Comparison of ENCODE assay signal across 24 cellular contexts in the genomic region with DNA sequence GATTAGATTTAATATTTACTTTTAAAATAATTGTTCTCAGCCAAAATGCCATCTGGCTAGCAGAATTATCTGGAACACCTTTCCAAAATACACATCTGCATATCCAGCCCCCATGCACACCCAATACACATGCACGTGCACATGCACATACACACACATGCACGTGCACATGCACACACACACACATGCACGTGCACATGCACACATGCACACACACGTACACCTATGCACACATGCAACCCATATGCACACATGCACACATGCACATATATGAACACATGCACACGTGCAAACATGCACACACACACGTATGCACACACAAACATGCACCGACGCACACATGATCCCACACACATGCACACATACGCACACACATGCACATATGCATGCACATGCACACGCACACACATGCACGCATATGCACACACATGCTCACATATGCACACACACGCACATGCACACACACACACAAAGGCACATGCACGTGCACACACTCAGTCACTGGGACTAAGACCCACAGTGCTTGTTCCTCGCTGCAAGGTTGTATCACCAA. TPM values are rescaled to one million over a fixed set of nuclear protein-coding genes. Genes with fewer than 3 reads are reported as not detected.
DNase-seq lines count a peak whose midpoint lies in the region; ATAC-seq, FAIRE-seq and TF ChIP-seq lines count a peak whose summit lies in the region.
"Had no signal": no experiment of that assay in that cellular context is flagged by ENCODE, and none has a peak within 500 bp of the region (broad histone marks: within the 10 kb centered on the region; RNA-seq: fewer than 3 reads in every experiment).

No MANE protein-coding gene starts in this region.

- no peaks in the 10 kb centered on the region for H3K9me3 Mint-ChIP-seq in activated CD8-positive, alpha-beta memory T cell treated with anti-CD3 and anti-CD28 coated beads, Interleukin-2, amount 10 ng/mL, durations not matched to agents 7 days and 5 days (ENCODE audit: low read depth)
- peaks cover 6% of the 10 kb centered on the region for H3K9me3 Mint-ChIP-seq in type B pancreatic cell
- H3K9me3 Mint-ChIP-seq: CD8-positive, alpha-beta memory T cell had no signal

- no peak overlapping the region for H3K18ac ChIP-seq in mesenchymal stem cell (ENCODE audit: low read depth in 1 of 2, low read length in 2 of 2)

- no peaks in the 10 kb centered on the region for H3K79me1 ChIP-seq in mesenchymal stem cell (replicated peaks; ENCODE audit: low read length, poor library complexity, severe bottlenecking)

- H2AFZ ChIP-seq in mesenchymal stem cell (ENCODE audit: low read depth, low read length), result no peak overlapping the region
- no peak overlapping the region for H2AFZ ChIP-seq in mammary epithelial cell (ENCODE audit: low read depth, low read length)

- in situ Hi-C loops in mammary epithelial cell (cut with MboI; ENCODE audit: low sequenced_read_pairs in 2 of 2), result no loop called here

- peak; percentile 33 for DNase-seq in activated CD8-positive, alpha-beta memory T cell treated with anti-CD3 and anti-CD28 coated beads, Interleukin-2, amount 10 ng/mL, durations not matched to agents 7 days and 5 days
- DNase-seq in activated CD8-positive, alpha-beta memory T cell treated with anti-CD3 and anti-CD28 coated beads, Interleukin-2, amount 50 U/mL, for 4 hours, result no peak
- no peak for DNase-seq in bronchial epithelial cell (ENCODE audit: low read depth)
- DNase-seq in mesenchymal stem cell, result no peak
- DNase-seq in urothelium cell line (ENCODE audit: low spot score), result no peak
- DNase-seq in mammary epithelial cell, result no peak
- no peak for DNase-seq in putamen (ENCODE audit: low spot score)
- no peak for DNase-seq in type B pancreatic cell (ENCODE audit: extremely low spot score, unreplicated experiment)
- DNase-seq: ACHN; Calu3; CD8-positive, alpha-beta memory T cell; Karpas-422; MV-4-11; NCI-H1105 treated with DMSO at 0.1 percent for 48 hours; NCI-H1694 treated with DMSO at 0.1 percent for 48 hours; NCI-H2081 treated with DMSO at 0.1 percent for 48 hours; NCI-H446 treated with DMSO at 0.1 percent for 48 hours; NCI-H526 treated with DMSO at 0.1 percent for 48 hours; OCI-M1 had no signal

- H2AK5ac ChIP-seq in mesenchymal stem cell (ENCODE audit: low read length, severe bottlenecking), result no peak overlapping the region

- no peak overlapping the region for H2BK15ac ChIP-seq in mesenchymal stem cell (ENCODE audit: low read depth, poor library complexity, severe bottlenecking)

- no peak overlapping the region for H3K4me2 ChIP-seq in mesenchymal stem cell (ENCODE audit: low read length, poor library complexity, severe bottlenecking)
- H3K4me2 ChIP-seq in mammary epithelial cell (ENCODE audit: insufficient read depth, low read depth, low read length), result no peak overlapping the region
- H3K4me2 ChIP-seq: BLaER1 had no signal

- H2BK120ac ChIP-seq in mesenchymal stem cell (ENCODE audit: low read depth, low read length), result no peak overlapping the region

- H3K4me1 Mint-ChIP-seq in activated CD8-positive, alpha-beta memory T cell treated with anti-CD3 and anti-CD28 coated beads, Interleukin-2, amount 10 ng/mL, durations not matched to agents 7 days and 5 days, result no peaks in the 10 kb centered on the region
- no peaks in the 10 kb centered on the region for H3K4me1 Mint-ChIP-seq in type B pancreatic cell (ENCODE audit: unreplicated experiment)
- H3K4me1 Mint-ChIP-seq: CD8-positive, alpha-beta memory T cell; IgD-negative memory B cell had no signal

- H3K9me3 ChIP-seq in mesenchymal stem cell (ENCODE audit: control insufficient read depth, low read length) (no peaks in the 10 kb centered on the region), mammary epithelial cell (replicated peaks; ENCODE audit: insufficient read depth, low read length) (no peaks in the 10 kb centered on the region)
- H3K9me3 ChIP-seq: BLaER1 had no signal

- no peak overlapping the region for H3K27ac Mint-ChIP-seq in activated CD8-positive, alpha-beta memory T cell treated with anti-CD3 and anti-CD28 coated beads, Interleukin-2, amount 10 ng/mL, durations not matched to agents 7 days and 5 days
- no peak overlapping the region for H3K27ac Mint-ChIP-seq in type B pancreatic cell
- H3K27ac Mint-ChIP-seq: CD8-positive, alpha-beta memory T cell; IgD-negative memory B cell had no signal

- H3K27me3 ChIP-seq in bronchial epithelial cell (ENCODE audit: control insufficient read depth, insufficient read depth, low read length) (no peaks in the 10 kb centered on the region), mesenchymal stem cell (ENCODE audit: control insufficient read depth in 1 of 2, insufficient read depth in 1 of 2, low read length in 2 of 2) (no peaks in the 10 kb centered on the region), mammary epithelial cell (ENCODE audit: insufficient read depth, low read length) (no peaks in the 10 kb centered on the region)
- H3K27me3 ChIP-seq: BLaER1 had no signal

- peak overlapping the region in 1 of 2 experiments; percentile 39 for H3K14ac ChIP-seq in mesenchymal stem cell (ENCODE audit: low read length in 2 of 2)

- no peak overlapping the region for H4K8ac ChIP-seq in mesenchymal stem cell (ENCODE audit: low read length)

- H2BK5ac ChIP-seq in mesenchymal stem cell (ENCODE audit: low read depth, low read length, poor library complexity, severe bottlenecking), result no peak overlapping the region

- H3K4me3 ChIP-seq in bronchial epithelial cell (ENCODE audit: low read depth, low read length) (no peak overlapping the region), mesenchymal stem cell (ENCODE audit: insufficient read depth in 1 of 2, low read depth in 1 of 2, low read length in 2 of 2) (no peak overlapping the region), mammary epithelial cell (replicated peaks in 1 of 3; ENCODE audit: insufficient read depth in 1 of 3, low read depth in 2 of 3, low read length in 3 of 3) (no peak overlapping the region)
- H3K4me3 ChIP-seq: BLaER1 had no signal

- H3K4me1 ChIP-seq in mesenchymal stem cell (ENCODE audit: control insufficient read depth, insufficient read depth, low read depth, low read length) (no peaks in the 10 kb centered on the region), mammary epithelial cell (ENCODE audit: insufficient read depth, low read length) (peaks cover 30% of the 10 kb centered on the region)
- H3K4me1 ChIP-seq: BLaER1 had no signal

- FAIRE-seq in bronchial epithelial cell (lab: Jason Lieb, UNC), result peak; percentile 40
- peak; percentile 99 for FAIRE-seq in urothelium cell line (lab: Jason Lieb, UNC)
- FAIRE-seq: RCC 7860 had no signal

- dilution Hi-C loops in mammary epithelial cell (cut with HindIII; ENCODE audit: low sequenced_read_pairs), result no loop called here

- no peak overlapping the region for H3K23ac ChIP-seq in mesenchymal stem cell (ENCODE audit: low read length in 2 of 2)

- no peak overlapping the region for H3K9ac ChIP-seq in mesenchymal stem cell (ENCODE audit: low read length)
- no peak overlapping the region for H3K9ac ChIP-seq in mammary epithelial cell (ENCODE audit: insufficient read depth, low read length)
- H3K9ac ChIP-seq: BLaER1 had no signal

- intact Hi-C loops in mammary epithelial cell (cut with micrococcal nuclease), result no loop called here

- TF ChIP-seq CTCF in bronchial epithelial cell (IDR thresholded peaks at IDR 0.05; ENCODE audit: insufficient read depth, low read length, severe bottlenecking) (no peak), mammary epithelial cell (conservative IDR thresholded peaks at IDR 0.05 in 1 of 2, IDR thresholded peaks at IDR 0.05 in 1 of 2; ENCODE audit: extremely low read depth in 1 of 2, insufficient read depth in 1 of 2, low read depth in 1 of 2, low read length in 2 of 2) (no peak), type B pancreatic cell (conservative IDR thresholded peaks at IDR 0.05) (no peak)

- no peaks in the 10 kb centered on the region for H3K79me2 ChIP-seq in mammary epithelial cell (ENCODE audit: insufficient read depth, low read length)

- peak overlapping the region; percentile 76 for H4K91ac ChIP-seq in mesenchymal stem cell (ENCODE audit: low read length)

- CTCF ChIA-PET in activated CD8-positive, alpha-beta memory T cell treated with anti-CD3 and anti-CD28 coated beads, Interleukin-2, amount 10 ng/mL, durations not matched to agents 7 days and 5 days (lab: Charles Lee), result no interaction called here
- CTCF ChIA-PET in mammary epithelial cell (lab: Charles Lee; ENCODE audit: low non-redundant PET), result no interaction called here

- ATAC-seq in activated CD8-positive, alpha-beta memory T cell treated with anti-CD3 and anti-CD28 coated beads, Interleukin-2, amount 10 ng/mL, durations not matched to agents 7 days and 5 days, result no peak
- ATAC-seq: Right ventricle myocardium inferior had no signal

- H3K27ac ChIP-seq in mesenchymal stem cell (ENCODE audit: low read length, poor library complexity, severe bottlenecking), result no peak overlapping the region
- H3K27ac ChIP-seq in mammary epithelial cell (ENCODE audit: insufficient read depth, low read depth, low read length), result no peak overlapping the region
- H3K27ac ChIP-seq: 22Rv1, BLaER1 had no signal

- H3K36me3 ChIP-seq in bronchial epithelial cell (ENCODE audit: control insufficient read depth, insufficient read depth, low read length) (no peaks in the 10 kb centered on the region), mesenchymal stem cell (ENCODE audit: control insufficient read depth in 1 of 2, insufficient read depth in 2 of 2, low read depth in 1 of 2, low read length in 2 of 2) (no peaks in the 10 kb centered on the region), mammary epithelial cell (ENCODE audit: insufficient read depth, low read length) (no peaks in the 10 kb centered on the region)
- H3K36me3 ChIP-seq: BLaER1 had no signal

- peaks cover 8% of the 10 kb centered on the region for H3K27me3 Mint-ChIP-seq in activated CD8-positive, alpha-beta memory T cell treated with anti-CD3 and anti-CD28 coated beads, Interleukin-2, amount 10 ng/mL, durations not matched to agents 7 days and 5 days
- H3K27me3 Mint-ChIP-seq in type B pancreatic cell, result peaks cover 14% of the 10 kb centered on the region

- H2BK12ac ChIP-seq in mesenchymal stem cell (ENCODE audit: low read length in 2 of 2), result no peak overlapping the region

- WGBS in mesenchymal stem cell, result 98% methylated on average over 14 of the region's 14 CpGs
- WGBS in mammary epithelial cell (ENCODE audit: low coverage, missing lambda C conversion rate), result 97% methylated on average over 12 of the region's 14 CpGs

- no peak overlapping the region for H3K4ac ChIP-seq in mesenchymal stem cell (ENCODE audit: low read depth in 1 of 2, low read length in 2 of 2)

- H3K36me3 Mint-ChIP-seq in activated CD8-positive, alpha-beta memory T cell treated with anti-CD3 and anti-CD28 coated beads, Interleukin-2, amount 10 ng/mL, durations not matched to agents 7 days and 5 days, result no peaks in the 10 kb centered on the region
- no peaks in the 10 kb centered on the region for H3K36me3 Mint-ChIP-seq in type B pancreatic cell

- no TSS peak for BruUV-seq in mammary epithelial cell (replicated peaks; lab: Mats Ljungman, UMichigan)

- no peaks in the 10 kb centered on the region for H4K20me1 ChIP-seq in mammary epithelial cell (ENCODE audit: insufficient read depth, low read length)
- H4K20me1 ChIP-seq: BLaER1 had no signal

- no peak overlapping the region for H3K4me3 Mint-ChIP-seq in activated CD8-positive, alpha-beta memory T cell treated with anti-CD3 and anti-CD28 coated beads, Interleukin-2, amount 10 ng/mL, durations not matched to agents 7 days and 5 days
- no peak overlapping the region for H3K4me3 Mint-ChIP-seq in type B pancreatic cell
- H3K4me3 Mint-ChIP-seq: CD8-positive, alpha-beta memory T cell; IgD-negative memory B cell had no signal

RNA-seq across cellular contexts. Expression of a gene that starts 53.5 kb away (rescaled TPM):
- 10 to 100 TPM; 39.9 to 43.6 TPM for total RNA-seq in activated CD8-positive, alpha-beta memory T cell treated with anti-CD3 and anti-CD28 coated beads, Interleukin-2, amount 10 ng/mL, durations not matched to agents 7 days and 5 days
- total RNA-seq in bronchial epithelial cell (58.2 and 80.3 TPM in 2 replicates), mammary epithelial cell (100 to 1,000 TPM; 102 to 111 TPM), type B pancreatic cell (ENCODE audit: low replicate concordance) (30.2 and 59.3 TPM in 2 replicates)
- polyA plus RNA-seq in mesenchymal stem cell (2013, experiment 1 of 2), result 45.9 TPM
- 46.7 TPM for polyA plus RNA-seq in mesenchymal stem cell (2013, experiment 2 of 2)
- 113 TPM for polyA plus RNA-seq in mammary epithelial cell
- polyA minus RNA-seq in mammary epithelial cell, result 88.4 TPM
